In genomic region chr1:72946901-72947505, GRCh38 we compare ENCODE assay signal across 24 cellular contexts.
DNase-seq lines count a peak whose midpoint lies in the region; ATAC-seq and TF ChIP-seq lines count a peak whose summit lies in the region.
"Had no signal": no experiment of that assay in that cellular context is flagged by ENCODE, and none has a peak within 500 bp of the region (broad histone marks: within the 10 kb centered on the region; RNA-seq: fewer than 3 reads in every experiment).

No MANE protein-coding gene starts in this region.

- H3K27ac Mint-ChIP-seq in nephron: peak overlapping the region; percentile 43 to 89 (median 77)
- no peak overlapping the region for H3K27ac Mint-ChIP-seq in type B pancreatic cell
- no peak overlapping the region for H3K27ac Mint-ChIP-seq in activated CD4-positive, alpha-beta memory T cell treated with anti-CD3 and anti-CD28 coated beads, Interleukin-2, amount 10 ng/mL, durations not matched to agents 7 days and 5 days
- H3K27ac Mint-ChIP-seq: CD4-positive, alpha-beta T cell; HFFc6 had no signal

- H3K9me3 Mint-ChIP-seq in nephron: no peaks in the 10 kb centered on the region
- no peaks in the 10 kb centered on the region for H3K9me3 Mint-ChIP-seq in type B pancreatic cell
- H3K9me3 Mint-ChIP-seq in activated CD4-positive, alpha-beta memory T cell treated with anti-CD3 and anti-CD28 coated beads, Interleukin-2, amount 10 ng/mL, durations not matched to agents 7 days and 5 days: no peaks in the 10 kb centered on the region
- H3K9me3 Mint-ChIP-seq: H9 had no signal

- no peak for ATAC-seq in Right ventricle myocardium superior (ENCODE audit: poor library complexity)
- ATAC-seq: A549, HepG2, K562 had no signal

- POLR2A ChIA-PET in activated CD4-positive, alpha-beta memory T cell treated with anti-CD3 and anti-CD28 coated beads, Interleukin-2, amount 10 ng/mL, durations not matched to agents 7 days and 5 days (lab: Charles Lee): no interaction called here

- intact Hi-C loops in Right ventricle myocardium superior (cut with DNase I): no loop called here

- DNase-seq in RPMI8226: peak; percentile 19
- peak; percentile 14 for DNase-seq in astrocyte of the spinal cord (ENCODE audit: low read depth, low spot score)
- DNase-seq in type B pancreatic cell (ENCODE audit: extremely low spot score, unreplicated experiment): no peak
- no peak for DNase-seq in activated CD4-positive, alpha-beta memory T cell treated with anti-CD3 and anti-CD28 coated beads, Interleukin-2, amount 10 ng/mL, durations not matched to agents 7 days and 5 days
- no peak for DNase-seq in T-helper 9 cell
- DNase-seq in Right ventricle myocardium superior: no peak
- DNase-seq: Caco-2; CD4-positive, alpha-beta T cell; DMS 273 treated with DMSO at 0.1 percent for 48 hours; DMS79 treated with DMSO at 0.1 percent for 48 hours; H9; HFFc6; MM.1S; NCI-H1048; NCI-H1417 treated with DMSO at 0.1 percent for 48 hours; NCI-H187; NCI-H446; NCI-H526; OCI-M1; SHP77 treated with DMSO at 0.1 percent for 48 hours had no signal

- no peak for TF ChIP-seq CTCF in astrocyte of the spinal cord (IDR thresholded peaks at IDR 0.05; ENCODE audit: low read depth, low read length)
- no peak for TF ChIP-seq CTCF in nephron (IDR thresholded peaks at IDR 0.05; ENCODE audit: unreplicated experiment in 3 of 3)
- TF ChIP-seq CTCF in type B pancreatic cell (conservative IDR thresholded peaks at IDR 0.05): no peak

- no peak overlapping the region for H3K4me3 ChIP-seq in astrocyte of the spinal cord (ENCODE audit: low read depth, low read length)
- H3K4me3 ChIP-seq: A549, K562 had no signal

- H3K36me3 Mint-ChIP-seq in nephron (ENCODE audit: low read depth) (no peaks in the 10 kb centered on the region), type B pancreatic cell (no peaks in the 10 kb centered on the region)
- H3K36me3 Mint-ChIP-seq in activated CD4-positive, alpha-beta memory T cell treated with anti-CD3 and anti-CD28 coated beads, Interleukin-2, amount 10 ng/mL, durations not matched to agents 7 days and 5 days (ENCODE audit: low read depth): no peaks in the 10 kb centered on the region

- CTCF ChIA-PET in activated CD4-positive, alpha-beta memory T cell treated with anti-CD3 and anti-CD28 coated beads, Interleukin-2, amount 10 ng/mL, durations not matched to agents 7 days and 5 days (lab: Charles Lee): no interaction called here

- peaks cover 10% of the 10 kb centered on the region for H3K4me1 Mint-ChIP-seq in nephron
- peaks cover 13% of the 10 kb centered on the region for H3K4me1 Mint-ChIP-seq in type B pancreatic cell (ENCODE audit: unreplicated experiment)
- H3K4me1 Mint-ChIP-seq in activated CD4-positive, alpha-beta memory T cell treated with anti-CD3 and anti-CD28 coated beads, Interleukin-2, amount 10 ng/mL, durations not matched to agents 7 days and 5 days: no peaks in the 10 kb centered on the region

- in situ Hi-C loops in astrocyte of the spinal cord (cut with HindIII; ENCODE audit: low sequenced_read_pairs): no loop called here

- H3K27me3 Mint-ChIP-seq in nephron (ENCODE audit: low read depth): no peaks in the 10 kb centered on the region
- no peaks in the 10 kb centered on the region for H3K27me3 Mint-ChIP-seq in type B pancreatic cell
- no peaks in the 10 kb centered on the region for H3K27me3 Mint-ChIP-seq in activated CD4-positive, alpha-beta memory T cell treated with anti-CD3 and anti-CD28 coated beads, Interleukin-2, amount 10 ng/mL, durations not matched to agents 7 days and 5 days
- H3K27me3 Mint-ChIP-seq: CD4-positive, alpha-beta T cell had no signal

- H3K4me3 Mint-ChIP-seq in nephron (no peak overlapping the region), type B pancreatic cell (peak overlapping the region; percentile 46)
- H3K4me3 Mint-ChIP-seq in activated CD4-positive, alpha-beta memory T cell treated with anti-CD3 and anti-CD28 coated beads, Interleukin-2, amount 10 ng/mL, durations not matched to agents 7 days and 5 days: no peak overlapping the region
- H3K4me3 Mint-ChIP-seq: CD4-positive, alpha-beta T cell; H9; HFFc6 had no signal

Comparison
In these comparisons a context has a peak if more than half of its experiments do, and no peak if none do; other contexts are left out.
1. DNase-seq: peak in RPMI8226 (single experiment) and astrocyte of the spinal cord (single experiment); none in type B pancreatic cell (single experiment), activated CD4-positive, alpha-beta memory T cell treated with anti-CD3 and anti-CD28 coated beads, Interleukin-2, amount 10 ng/mL, durations not matched to agents 7 days and 5 days (single experiment), T-helper 9 cell (single experiment) and Right ventricle myocardium superior (single experiment).
2. H3K27ac Mint-ChIP-seq: peak in nephron (3 of 3); none in type B pancreatic cell (single experiment) and activated CD4-positive, alpha-beta memory T cell treated with anti-CD3 and anti-CD28 coated beads, Interleukin-2, amount 10 ng/mL, durations not matched to agents 7 days and 5 days (single experiment).